In the genomic region with DNA sequence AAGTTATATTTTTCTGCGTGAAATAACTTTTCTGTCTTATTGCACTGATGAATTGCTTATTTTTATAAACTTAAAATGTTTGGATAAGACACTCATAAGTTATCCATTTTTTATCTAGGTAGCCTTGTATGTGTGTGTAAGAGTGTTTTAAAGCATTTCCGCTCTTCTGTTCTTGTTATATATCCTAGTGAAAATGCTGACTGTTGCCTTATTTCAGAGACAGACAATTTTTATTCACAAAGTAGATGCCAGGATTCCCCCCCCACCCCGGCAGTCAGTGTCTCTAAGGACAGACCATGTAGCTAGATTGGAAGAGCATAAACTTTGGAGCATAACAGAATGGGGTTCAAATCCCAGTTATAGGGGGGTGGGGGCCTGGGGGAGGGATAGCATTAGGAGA, we compare ENCODE assay signal across 10 cellular contexts. TPM values are rescaled to one million over a fixed set of nuclear protein-coding genes. Genes with fewer than 3 reads are reported as not detected.
DNase-seq lines count a peak whose midpoint lies in the region; ATAC-seq and TF ChIP-seq lines count a peak whose summit lies in the region.
"Had no signal": no experiment of that assay in that cellular context is flagged by ENCODE, and none has a peak within 500 bp of the region (broad histone marks: within the 10 kb centered on the region; RNA-seq: fewer than 3 reads in every experiment).

No MANE protein-coding gene starts in this region.

- peak overlapping the region; percentile 82 for H3K4me3 ChIP-seq in GM08714 (ENCODE audit: low read length)
- peak overlapping the region; percentile 72 for H3K4me3 ChIP-seq in NT2/D1 (ENCODE audit: insufficient read length, low read depth)
- peak overlapping the region; percentile 79 to 92 for H3K4me3 ChIP-seq in duodenal mucosa (ENCODE audit: low read depth in 1 of 2, low read length in 2 of 2)

- ATAC-seq in GM21529 (IDR thresholded peaks at IDR 0.05; ENCODE audit: unreplicated experiment) = no peak
- ATAC-seq in GM21576 (IDR thresholded peaks at IDR 0.05; ENCODE audit: unreplicated experiment) = no peak

- H3K36me3 Mint-ChIP-seq in neural crest cell (ENCODE audit: low read depth) = no peaks in the 10 kb centered on the region

- DNase-seq in NT2/D1 (ENCODE audit: low read depth, low spot score) = no peak
- no peak for DNase-seq in neural crest cell (ENCODE audit: low read depth, low spot score)
- no peak for DNase-seq in NCI-H2107 treated with DMSO at 0.1 percent for 48 hours (lab: John Stamatoyannopoulos, UW; ENCODE audit: unreplicated experiment)
- no peak for DNase-seq in NCI-H2171 treated with DMSO at 0.1 percent for 48 hours (lab: John Stamatoyannopoulos, UW)
- DNase-seq: foreskin melanocyte, NCI-H187 had no signal

- H3K27me3 Mint-ChIP-seq in neural crest cell (ENCODE audit: low read depth) = peaks cover 4% of the 10 kb centered on the region

- H3K9ac ChIP-seq in NT2/D1 (ENCODE audit: insufficient read length, low read depth) (no peak overlapping the region), duodenal mucosa (ENCODE audit: low read depth in 1 of 2, low read length in 2 of 2) (peak overlapping the region; percentile 80 to 85)

- H3K27me3 ChIP-seq in NT2/D1 (ENCODE audit: insufficient read depth, insufficient read length) (no peaks in the 10 kb centered on the region), duodenal mucosa (ENCODE audit: control insufficient read depth in 1 of 2, insufficient read depth in 2 of 2, low read length in 2 of 2) (peaks cover 0 to 5% of the 10 kb centered on the region in 2 donors)

- H3K4me1 ChIP-seq in NT2/D1 (ENCODE audit: insufficient read depth, insufficient read length) (no peaks in the 10 kb centered on the region), duodenal mucosa (ENCODE audit: control insufficient read depth in 1 of 2, insufficient read depth in 2 of 2, low read length in 2 of 2) (peaks cover 21 to 22% of the 10 kb centered on the region in 2 donors)

- peaks cover 44% of the 10 kb centered on the region for H3K4me1 Mint-ChIP-seq in neural crest cell

- H3K27ac Mint-ChIP-seq in neural crest cell (ENCODE audit: unreplicated experiment) = peak overlapping the region; percentile 79

- TF ChIP-seq CTCF in neural crest cell (conservative IDR thresholded peaks at IDR 0.05) = no peak

- H3K9me3 ChIP-seq in NT2/D1 (ENCODE audit: insufficient read depth, low read length) = no peaks in the 10 kb centered on the region
- H3K9me3 ChIP-seq in duodenal mucosa (ENCODE audit: control insufficient read depth in 1 of 2, low read length in 2 of 2) = no peaks in the 10 kb centered on the region

- H3K9me3 Mint-ChIP-seq in neural crest cell = no peaks in the 10 kb centered on the region

- no peak overlapping the region for H3K27ac ChIP-seq in duodenal mucosa (ENCODE audit: low read depth, low read length)

- H3K36me3 ChIP-seq in NT2/D1 (ENCODE audit: insufficient read depth, insufficient read length, low read length) (peaks cover 28% of the 10 kb centered on the region), duodenal mucosa (ENCODE audit: control insufficient read depth in 1 of 2, insufficient read depth in 2 of 2, low read length in 2 of 2) (peaks cover 0 to 4% of the 10 kb centered on the region in 2 donors)

- peak overlapping the region; percentile 99 for H3K4me3 Mint-ChIP-seq in neural crest cell

RNA-seq across cellular contexts. Expression of gene SMC3, which starts 1.6 kb away (rescaled TPM):
- 87.8 and 89.5 TPM in 2 replicates for total RNA-seq in neural crest cell
